In genomic region chr2:101697794-101698418, GRCh38 we compare ENCODE assay signal across 8 cellular contexts.
DNase-seq lines count a peak whose midpoint lies in the region; ATAC-seq and TF ChIP-seq lines count a peak whose summit lies in the region.

No MANE protein-coding gene starts in this region.

- H3K9me3 Mint-ChIP-seq in stimulated activated effector memory CD8-positive, alpha-beta T cell treated with anti-CD3 and anti-CD28 coated beads, Interleukin-12 subunit alpha, Interleukin-12 subunit beta, amount 100 ng/mL, for 72 hours: peaks cover 3% of the 10 kb centered on the region

- H3K4me3 ChIP-seq in AG09309 (ENCODE audit: control insufficient read depth, low read depth, low read length): peak overlapping the region; percentile 53
- H3K4me3 ChIP-seq in HUES6 (ENCODE audit: low read depth, low read length): peak overlapping the region; percentile 90
- H3K4me3 ChIP-seq in iPS-11a (ENCODE audit: low read depth, low read length): peak overlapping the region; percentile 78

- peak; percentile 38 for ATAC-seq in GM19035 (IDR thresholded peaks at IDR 0.05; ENCODE audit: unreplicated experiment)
- peak; percentile 56 for ATAC-seq in stimulated activated effector memory CD8-positive, alpha-beta T cell treated with anti-CD3 and anti-CD28 coated beads, Interleukin-12 subunit alpha, Interleukin-12 subunit beta, amount 100 ng/mL, for 72 hours

- H3K36me3 ChIP-seq in HUES6 (ENCODE audit: control insufficient read depth, insufficient read depth, low read length): peaks cover 6% of the 10 kb centered on the region

- H3K9me3 ChIP-seq in HUES6 (ENCODE audit: control insufficient read depth, insufficient read depth, low read depth, low read length): no peaks in the 10 kb centered on the region

- H3K27me3 ChIP-seq in HUES6 (ENCODE audit: control insufficient read depth, insufficient read depth, low read length): no peaks in the 10 kb centered on the region

- no peak for TF ChIP-seq CTCF in AG09309 (IDR thresholded peaks at IDR 0.05; ENCODE audit: control insufficient read depth, insufficient read depth, low read depth, low read length, missing control alignments)

- DNase-seq in AG09309 (ENCODE audit: low read depth) (no peak), NCI-H345 treated with DMSO at 0.1 percent for 48 hours (lab: John Stamatoyannopoulos, UW; ENCODE audit: unreplicated experiment) (no peak), NCI-H1417 treated with DMSO at 0.1 percent for 48 hours (lab: John Stamatoyannopoulos, UW) (no peak)
- peak; percentile 32 for DNase-seq in activated naive CD4-positive, alpha-beta T cell treated with anti-CD3 and anti-CD28 coated beads, Interleukin-2, amount 50 U/mL, for 16 hours
- peak in 1 of 2 donors; percentile 64 for DNase-seq in stimulated activated effector memory CD8-positive, alpha-beta T cell treated with anti-CD3 and anti-CD28 coated beads, Interleukin-12 subunit alpha, Interleukin-12 subunit beta, amount 100 ng/mL, for 72 hours (ENCODE audit: low spot score in 2 of 2)

- no peak overlapping the region for H3K4me3 Mint-ChIP-seq in stimulated activated effector memory CD8-positive, alpha-beta T cell treated with anti-CD3 and anti-CD28 coated beads, Interleukin-12 subunit alpha, Interleukin-12 subunit beta, amount 100 ng/mL, for 72 hours

- peaks cover 20% of the 10 kb centered on the region for H3K4me1 Mint-ChIP-seq in stimulated activated effector memory CD8-positive, alpha-beta T cell treated with anti-CD3 and anti-CD28 coated beads, Interleukin-12 subunit alpha, Interleukin-12 subunit beta, amount 100 ng/mL, for 72 hours

- peaks cover 9% of the 10 kb centered on the region for H3K36me3 Mint-ChIP-seq in stimulated activated effector memory CD8-positive, alpha-beta T cell treated with anti-CD3 and anti-CD28 coated beads, Interleukin-12 subunit alpha, Interleukin-12 subunit beta, amount 100 ng/mL, for 72 hours

- peak overlapping the region; percentile 82 for H3K9ac ChIP-seq in HUES6 (ENCODE audit: low read length)

- no peak overlapping the region; the same call in 1 of the 2 replicates for H3K27ac ChIP-seq in HUES6 (ENCODE audit: low read depth, low read length)

- H3K4me1 ChIP-seq in HUES6 (ENCODE audit: control insufficient read depth, insufficient read depth, low read length): peaks cover 18% of the 10 kb centered on the region

- H3K27ac Mint-ChIP-seq in stimulated activated effector memory CD8-positive, alpha-beta T cell treated with anti-CD3 and anti-CD28 coated beads, Interleukin-12 subunit alpha, Interleukin-12 subunit beta, amount 100 ng/mL, for 72 hours: no peak overlapping the region
